In the genomic region with DNA sequence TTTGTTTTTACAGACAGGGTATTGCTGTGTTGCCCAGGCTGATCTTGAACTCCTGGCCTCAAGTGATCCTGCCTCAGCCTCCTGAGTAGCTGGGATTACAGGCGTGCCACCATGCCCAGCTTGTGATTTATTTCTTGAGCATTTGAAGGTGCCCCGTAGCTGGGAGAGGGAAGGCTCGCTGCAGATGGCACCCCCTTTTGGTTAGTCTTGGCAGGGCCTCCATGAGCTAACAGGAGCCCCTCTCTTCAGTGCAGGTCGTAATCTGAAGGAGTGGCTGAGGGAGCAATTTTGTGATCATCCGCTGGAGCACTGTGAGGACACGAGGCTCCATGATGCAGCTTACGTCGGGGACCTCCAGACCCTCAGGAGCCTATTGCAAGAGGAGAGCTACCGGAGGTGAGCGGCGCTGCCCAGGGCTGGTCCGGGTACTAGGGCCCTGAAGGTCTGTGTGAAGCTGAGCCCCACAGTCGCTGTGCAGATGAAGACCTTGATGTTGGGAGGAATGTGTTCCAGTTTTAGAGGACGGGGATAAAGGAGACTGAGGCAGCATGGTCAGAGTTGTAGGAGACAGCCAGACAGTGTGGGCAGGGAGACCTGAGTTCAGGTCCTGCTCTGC, we compare ENCODE assay signal across 23 cellular contexts. TPM values are rescaled to one million over a fixed set of nuclear protein-coding genes. Genes with fewer than 3 reads are reported as not detected.
DNase-seq lines count a peak whose midpoint lies in the region; ATAC-seq, FAIRE-seq and TF ChIP-seq lines count a peak whose summit lies in the region.
"Had no signal": no experiment of that assay in that cellular context is flagged by ENCODE, and none has a peak within 500 bp of the region (broad histone marks: within the 10 kb centered on the region; RNA-seq: fewer than 3 reads in every experiment).

No MANE protein-coding gene starts in this region.

- H3K27me3 ChIP-seq in neural progenitor cell = no peaks in the 10 kb centered on the region
- H3K27me3 ChIP-seq in left ventricle myocardium inferior (ENCODE audit: low read depth) = no peaks in the 10 kb centered on the region
- H3K27me3 ChIP-seq: spleen, upper lobe of right lung had no signal

- intact Hi-C loops in activated CD4-positive, alpha-beta T cell treated with anti-CD3 and anti-CD28 coated beads, Interleukin-2, amount 10 ng/mL, durations not matched to agents 24 days and 14 days (cut with micrococcal nuclease) = no loop called here
- intact Hi-C loops in left ventricle myocardium inferior (cut with micrococcal nuclease) = no loop called here

- peaks cover 22% of the 10 kb centered on the region for H3K4me1 Mint-ChIP-seq in activated CD4-positive, alpha-beta T cell treated with anti-CD3 and anti-CD28 coated beads, Interleukin-2, amount 10 ng/mL, durations not matched to agents 24 days and 14 days
- H3K4me1 Mint-ChIP-seq in chondrocyte (ENCODE audit: low read depth) = peaks cover 40% of the 10 kb centered on the region
- H3K4me1 Mint-ChIP-seq in neural progenitor cell = no peaks in the 10 kb centered on the region

- H3K4me2 ChIP-seq in neural progenitor cell = no peak overlapping the region
- H3K4me2 ChIP-seq: KMS-11 had no signal

- no peak for DNase-seq in activated CD4-positive, alpha-beta T cell treated with anti-CD3 and anti-CD28 coated beads, Interleukin-2, amount 10 ng/mL, durations not matched to agents 24 days and 14 days
- DNase-seq in activated CD4-positive, alpha-beta T cell treated with anti-CD3 and anti-CD28 coated beads, Interleukin-2, amount 50 U/mL, for 48 hours = no peak
- DNase-seq in NB4 (ENCODE audit: low read depth) (peak; percentile 22), chondrocyte (ENCODE audit: low spot score) (no peak), neural progenitor cell (ENCODE audit: low spot score) (no peak), left ventricle myocardium inferior (no peak), frontal cortex (ENCODE audit: low spot score in 2 of 2) (no peak)
- DNase-seq: 8988T; activated CD8-positive, alpha-beta memory T cell treated with anti-CD3 and anti-CD28 coated beads, Interleukin-2, amount 50 U/mL, for 4 hours; activated naive CD4-positive, alpha-beta T cell treated with anti-CD3 and anti-CD28 coated beads for 36 hours; C1 segment of cervical spinal cord; caudate nucleus; DMS153; foreskin fibroblast; left colon; NCI-H1105 treated with DMSO at 0.1 percent for 48 hours; NCI-H2171 treated with DMSO at 0.1 percent for 48 hours; spleen; stimulated activated naive CD4-positive, alpha-beta T cell treated with Interleukin-2 at 50 U/mL for 16 hours; T-helper 1 cell; upper lobe of right lung had no signal

- ATAC-seq in GM18861 (IDR thresholded peaks at IDR 0.05; ENCODE audit: unreplicated experiment) = no peak
- ATAC-seq: left colon, upper lobe of right lung had no signal

- H3K79me2 ChIP-seq in neural progenitor cell (ENCODE audit: low read depth) = peaks cover 88% of the 10 kb centered on the region

- H4K20me1 ChIP-seq in neural progenitor cell (ENCODE audit: low read depth) = peaks cover 46% of the 10 kb centered on the region

- no peak overlapping the region for H3K4me3 ChIP-seq in NB4 (ENCODE audit: low read depth, low read length)
- H3K4me3 ChIP-seq in neural progenitor cell = no peak overlapping the region
- H3K4me3 ChIP-seq in left ventricle myocardium inferior = no peak overlapping the region
- H3K4me3 ChIP-seq: spleen, upper lobe of right lung had no signal

- no peak overlapping the region for H2AFZ ChIP-seq in neural progenitor cell (replicated peaks)

- FAIRE-seq in frontal cortex (lab: Jason Lieb, UNC) = no peak

- H3K36me3 ChIP-seq in neural progenitor cell (no peaks in the 10 kb centered on the region), left ventricle myocardium inferior (peaks cover 37% of the 10 kb centered on the region)

- no peak overlapping the region for H3K27ac ChIP-seq in neural progenitor cell
- no peak overlapping the region for H3K27ac ChIP-seq in left ventricle myocardium inferior (replicated peaks)
- H3K27ac ChIP-seq: KMS-11, upper lobe of right lung had no signal

- H3K27ac Mint-ChIP-seq in activated CD4-positive, alpha-beta T cell treated with anti-CD3 and anti-CD28 coated beads, Interleukin-2, amount 10 ng/mL, durations not matched to agents 24 days and 14 days = peak overlapping the region; percentile 51
- H3K27ac Mint-ChIP-seq in chondrocyte (ENCODE audit: unreplicated experiment) = peak overlapping the region; percentile 78
- no peak overlapping the region for H3K27ac Mint-ChIP-seq in neural progenitor cell
- H3K27ac Mint-ChIP-seq: activated naive CD4-positive, alpha-beta T cell treated with anti-CD3 and anti-CD28 coated beads for 36 hours had no signal

- no peaks in the 10 kb centered on the region for H3K9me3 ChIP-seq in neural progenitor cell (ENCODE audit: low read depth)
- H3K9me3 ChIP-seq in left ventricle myocardium inferior (replicated peaks) = peaks cover 16% of the 10 kb centered on the region
- H3K9me3 ChIP-seq: upper lobe of right lung had no signal

- peaks cover 61% of the 10 kb centered on the region for H3K36me3 Mint-ChIP-seq in activated CD4-positive, alpha-beta T cell treated with anti-CD3 and anti-CD28 coated beads, Interleukin-2, amount 10 ng/mL, durations not matched to agents 24 days and 14 days (ENCODE audit: low read depth)
- peaks cover 24% of the 10 kb centered on the region for H3K36me3 Mint-ChIP-seq in chondrocyte (ENCODE audit: low read depth)
- H3K36me3 Mint-ChIP-seq in neural progenitor cell = peaks cover 40% of the 10 kb centered on the region

- no peaks in the 10 kb centered on the region for H3K9me3 Mint-ChIP-seq in activated CD4-positive, alpha-beta T cell treated with anti-CD3 and anti-CD28 coated beads, Interleukin-2, amount 10 ng/mL, durations not matched to agents 24 days and 14 days
- peaks cover 9% of the 10 kb centered on the region for H3K9me3 Mint-ChIP-seq in chondrocyte (ENCODE audit: low read depth)
- peaks cover 13% of the 10 kb centered on the region for H3K9me3 Mint-ChIP-seq in neural progenitor cell
- H3K9me3 Mint-ChIP-seq: activated naive CD4-positive, alpha-beta T cell treated with anti-CD3 and anti-CD28 coated beads for 36 hours had no signal

- no peaks in the 10 kb centered on the region for H3K27me3 Mint-ChIP-seq in activated CD4-positive, alpha-beta T cell treated with anti-CD3 and anti-CD28 coated beads, Interleukin-2, amount 10 ng/mL, durations not matched to agents 24 days and 14 days
- H3K27me3 Mint-ChIP-seq in chondrocyte (ENCODE audit: low read depth) (no peaks in the 10 kb centered on the region), neural progenitor cell (ENCODE audit: insufficient read depth, low read depth) (no peaks in the 10 kb centered on the region)

- H3K4me1 ChIP-seq in neural progenitor cell (peaks cover under 1% of the 10 kb centered on the region), left ventricle myocardium inferior (peaks cover 9% of the 10 kb centered on the region)

- no peak for TF ChIP-seq POLR2A in NB4 (IDR thresholded peaks at IDR 0.05; ENCODE audit: extremely low read depth, insufficient read length)

- TF ChIP-seq CTCF in NB4 (IDR thresholded peaks at IDR 0.05; ENCODE audit: low read depth, low read length) = no peak
- peak; percentile 30 for TF ChIP-seq CTCF in chondrocyte (IDR thresholded peaks at IDR 0.05)
- TF ChIP-seq CTCF in neural progenitor cell (IDR thresholded peaks at IDR 0.05) = peak; percentile 22
- no peak for TF ChIP-seq CTCF in left ventricle myocardium inferior (IDR thresholded peaks at IDR 0.05; ENCODE audit: borderline replicate concordance)

- no peak overlapping the region for H3K9ac ChIP-seq in neural progenitor cell
- H3K9ac ChIP-seq: KMS-11 had no signal

- no peaks in the 10 kb centered on the region for H3F3A ChIP-seq in neural progenitor cell (ENCODE audit: low read depth)

- H3K4me3 Mint-ChIP-seq in activated CD4-positive, alpha-beta T cell treated with anti-CD3 and anti-CD28 coated beads, Interleukin-2, amount 10 ng/mL, durations not matched to agents 24 days and 14 days = no peak overlapping the region
- H3K4me3 Mint-ChIP-seq in chondrocyte (ENCODE audit: unreplicated experiment) (no peak overlapping the region), neural progenitor cell (no peak overlapping the region)
- H3K4me3 Mint-ChIP-seq: activated naive CD4-positive, alpha-beta T cell treated with anti-CD3 and anti-CD28 coated beads for 36 hours had no signal

RNA-seq across cellular contexts. Expression of gene ASB1, which starts 6.7 kb away (rescaled TPM):
- 33.9 and 34.8 TPM in 2 replicates for total RNA-seq in activated CD4-positive, alpha-beta T cell treated with anti-CD3 and anti-CD28 coated beads, Interleukin-2, amount 10 ng/mL, durations not matched to agents 24 days and 14 days
- total RNA-seq in chondrocyte = 31.0 to 37.9 TPM (median 34.5 TPM) in 3 replicates
- 22.1 and 29.2 TPM in 2 replicates for total RNA-seq in neural progenitor cell (ENCODE audit: low replicate concordance)
- 52.6 TPM for total RNA-seq in left ventricle myocardium inferior
- 11.8 TPM for total RNA-seq in frontal cortex

Comparison
In these comparisons a context has a peak if more than half of its experiments do, and no peak if none do; other contexts are left out.
1. CTCF ChIP-seq: peak in chondrocyte (single experiment) and neural progenitor cell (single experiment); none in NB4 (single experiment) and left ventricle myocardium inferior (single experiment).